Comparison of ENCODE assay signal across 1 cellular context in genomic region chr16:8975039-8975438, GRCh38.
TF ChIP-seq lines count a peak whose summit lies in the region.

No MANE protein-coding gene starts in this region.

TF ChIP-seq in WTC11, 78 proteins besides CTCF, POLR2A, EP300 and RAD21 (continued from another document):
- TF ChIP-seq, protein P1, sequence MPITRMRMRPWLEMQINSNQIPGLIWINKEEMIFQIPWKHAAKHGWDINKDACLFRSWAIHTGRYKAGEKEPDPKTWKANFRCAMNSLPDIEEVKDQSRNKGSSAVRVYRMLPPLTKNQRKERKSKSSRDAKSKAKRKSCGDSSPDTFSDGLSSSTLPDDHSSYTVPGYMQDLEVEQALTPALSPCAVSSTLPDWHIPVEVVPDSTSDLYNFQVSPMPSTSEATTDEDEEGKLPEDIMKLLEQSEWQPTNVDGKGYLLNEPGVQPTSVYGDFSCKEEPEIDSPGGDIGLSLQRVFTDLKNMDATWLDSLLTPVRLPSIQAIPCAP (CRISPR knock-in tag; IDR thresholded peaks at IDR 0.05): no peak
- TF ChIP-seq E2F5 (CRISPR knock-in tag; IDR thresholded peaks at IDR 0.05): no peak
- no peak for TF ChIP-seq SMAD3 (CRISPR knock-in tag; IDR thresholded peaks at IDR 0.05; ENCODE audit: borderline replicate concordance)
- TF ChIP-seq TEAD4 (CRISPR knock-in tag; IDR thresholded peaks at IDR 0.05): no peak
- no peak for TF ChIP-seq EMX1 (CRISPR knock-in tag; IDR thresholded peaks at IDR 0.05)
- TF ChIP-seq, protein P2, sequence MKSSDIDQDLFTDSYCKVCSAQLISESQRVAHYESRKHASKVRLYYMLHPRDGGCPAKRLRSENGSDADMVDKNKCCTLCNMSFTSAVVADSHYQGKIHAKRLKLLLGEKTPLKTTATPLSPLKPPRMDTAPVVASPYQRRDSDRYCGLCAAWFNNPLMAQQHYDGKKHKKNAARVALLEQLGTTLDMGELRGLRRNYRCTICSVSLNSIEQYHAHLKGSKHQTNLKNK (CRISPR knock-in tag; IDR thresholded peaks at IDR 0.05): no peak
- no peak for TF ChIP-seq ZNF416 (CRISPR knock-in tag; IDR thresholded peaks at IDR 0.05)
- TF ChIP-seq ZNF121 (CRISPR knock-in tag; IDR thresholded peaks at IDR 0.05): no peak
- no peak for TF ChIP-seq MLX (CRISPR knock-in tag; IDR thresholded peaks at IDR 0.05)
- TF ChIP-seq, protein P3, sequence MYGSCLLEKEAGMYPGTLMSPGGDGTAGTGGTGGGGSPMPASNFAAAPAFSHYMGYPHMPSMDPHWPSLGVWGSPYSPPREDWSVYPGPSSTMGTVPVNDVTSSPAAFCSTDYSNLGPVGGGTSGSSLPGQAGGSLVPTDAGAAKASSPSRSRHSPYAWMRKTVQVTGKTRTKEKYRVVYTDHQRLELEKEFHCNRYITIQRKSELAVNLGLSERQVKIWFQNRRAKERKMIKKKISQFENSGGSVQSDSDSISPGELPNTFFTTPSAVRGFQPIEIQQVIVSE (CRISPR knock-in tag; IDR thresholded peaks at IDR 0.05; ENCODE audit: borderline replicate concordance): no peak
- no peak for TF ChIP-seq NR3C1 (CRISPR knock-in tag; conservative IDR thresholded peaks at IDR 0.05; ENCODE audit: low read depth)
- no peak for TF ChIP-seq SOX15 (CRISPR knock-in tag; IDR thresholded peaks at IDR 0.05)
- TF ChIP-seq ZNF317 (CRISPR knock-in tag; IDR thresholded peaks at IDR 0.05; ENCODE audit: borderline replicate concordance, low read depth): no peak
- TF ChIP-seq, protein P4, sequence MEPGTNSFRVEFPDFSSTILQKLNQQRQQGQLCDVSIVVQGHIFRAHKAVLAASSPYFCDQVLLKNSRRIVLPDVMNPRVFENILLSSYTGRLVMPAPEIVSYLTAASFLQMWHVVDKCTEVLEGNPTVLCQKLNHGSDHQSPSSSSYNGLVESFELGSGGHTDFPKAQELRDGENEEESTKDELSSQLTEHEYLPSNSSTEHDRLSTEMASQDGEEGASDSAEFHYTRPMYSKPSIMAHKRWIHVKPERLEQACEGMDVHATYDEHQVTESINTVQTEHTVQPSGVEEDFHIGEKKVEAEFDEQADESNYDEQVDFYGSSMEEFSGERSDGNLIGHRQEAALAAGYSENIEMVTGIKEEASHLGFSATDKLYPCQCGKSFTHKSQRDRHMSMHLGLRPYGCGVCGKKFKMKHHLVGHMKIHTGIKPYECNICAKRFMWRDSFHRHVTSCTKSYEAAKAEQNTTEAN (CRISPR knock-in tag; IDR thresholded peaks at IDR 0.05): no peak
- TF ChIP-seq FOXK1 (CRISPR knock-in tag; IDR thresholded peaks at IDR 0.05): no peak
